ENCODE assay signal across 11 cellular contexts in genomic region chr1:208475951-208476824, GRCh38.
DNase-seq lines count a peak whose midpoint lies in the region; ATAC-seq and TF ChIP-seq lines count a peak whose summit lies in the region.
"Had no signal": no experiment of that assay in that cellular context is flagged by ENCODE, and none has a peak within 500 bp of the region (broad histone marks: within the 10 kb centered on the region; RNA-seq: fewer than 3 reads in every experiment).

No MANE protein-coding gene starts in this region.

- H3K4me3 ChIP-seq in sigmoid colon: no peak overlapping the region
- H3K4me3 ChIP-seq: GM12878 had no signal

- H3K27me3 Mint-ChIP-seq in HFFc6 (ENCODE audit: insufficient read depth): peaks cover 8% of the 10 kb centered on the region

- DNase-seq in HFFc6: no peak
- DNase-seq in amniotic epithelial cell (ENCODE audit: low read depth): peak; percentile 21
- peak; percentile 67 for DNase-seq in iPS-NIHi11 (ENCODE audit: low spot score)
- peak; percentile 67 for DNase-seq in sigmoid colon
- DNase-seq in activated CD4-positive, alpha-beta T cell treated with anti-CD3 and anti-CD28 coated beads for 1 hour: no peak

- no peak overlapping the region for H3K4me3 Mint-ChIP-seq in HFFc6
- H3K4me3 Mint-ChIP-seq: stimulated activated naive CD8-positive, alpha-beta T cell treated with anti-CD3 and anti-CD28 coated beads, Interleukin-15, Interleukin-2, amounts not matched to agents 100 ng/mL and 50 ng/mL, for 24 hours; T-helper 2 cell treated with Interferon-gamma antibody and Interleukin-4, amounts not matched to agents 5 μg/mL and 100 μg/mL, for 36 hours had no signal

- H3K27ac Mint-ChIP-seq in HFFc6: no peak overlapping the region
- H3K27ac Mint-ChIP-seq: stimulated activated naive CD8-positive, alpha-beta T cell treated with anti-CD3 and anti-CD28 coated beads, Interleukin-15, Interleukin-2, amounts not matched to agents 100 ng/mL and 50 ng/mL, for 24 hours; T-helper 2 cell treated with Interferon-gamma antibody and Interleukin-4, amounts not matched to agents 5 μg/mL and 100 μg/mL, for 36 hours had no signal

- no peaks in the 10 kb centered on the region; the same call in 1 of the 2 replicates for H3K4me1 Mint-ChIP-seq in HFFc6 (ENCODE audit: low read depth)

- H3K4me1 ChIP-seq in sigmoid colon: peaks cover 0 to 12% (median 4%) of the 10 kb centered on the region in 4 donors

- peak overlapping the region in 3 of 4 donors; percentile 25 to 51 (median 40) for H3K27ac ChIP-seq in sigmoid colon

- H3K27me3 ChIP-seq in sigmoid colon: no peaks in the 10 kb centered on the region

- H3K36me3 ChIP-seq in sigmoid colon: no peaks in the 10 kb centered on the region

- no peaks in the 10 kb centered on the region for H3K9me3 ChIP-seq in sigmoid colon

- intact Hi-C loops in sigmoid colon (cut with DNase I): no loop called here

- H3K36me3 Mint-ChIP-seq in HFFc6 (ENCODE audit: low read depth): no peaks in the 10 kb centered on the region

- ATAC-seq in HG02970 (IDR thresholded peaks at IDR 0.05; ENCODE audit: low FRiP score, unreplicated experiment) (no peak), GM21423 (IDR thresholded peaks at IDR 0.05; ENCODE audit: unreplicated experiment) (no peak), GM19452 (IDR thresholded peaks at IDR 0.05; ENCODE audit: unreplicated experiment) (no peak)
- ATAC-seq: GM12878 had no signal

- no peak for TF ChIP-seq POLR2A in sigmoid colon (IDR thresholded peaks at IDR 0.05)

- 74 to 77% methylated on average over 5 of the region's 5 CpGs for WGBS in sigmoid colon, 2 donors

- TF ChIP-seq CTCF in HFFc6 (IDR thresholded peaks at IDR 0.05) (peak; percentile 53; the same call in 1 of the 2 replicates), sigmoid colon (IDR thresholded peaks at IDR 0.05) (no peak)

- no peak for TF ChIP-seq EP300 in sigmoid colon (IDR thresholded peaks at IDR 0.05)

- H3K9me3 Mint-ChIP-seq in HFFc6: no peaks in the 10 kb centered on the region; the same call in 1 of the 2 replicates
- H3K9me3 Mint-ChIP-seq: stimulated activated naive CD8-positive, alpha-beta T cell treated with anti-CD3 and anti-CD28 coated beads, Interleukin-15, Interleukin-2, amounts not matched to agents 100 ng/mL and 50 ng/mL, for 24 hours; T-helper 2 cell treated with Interferon-gamma antibody and Interleukin-4, amounts not matched to agents 5 μg/mL and 100 μg/mL, for 36 hours had no signal

Comparison
In these comparisons a context has a peak if more than half of its experiments do, and no peak if none do; other contexts are left out.
1. DNase-seq: peak in amniotic epithelial cell (single experiment), iPS-NIHi11 (single experiment) and sigmoid colon (single experiment); none in HFFc6 (single experiment) and activated CD4-positive, alpha-beta T cell treated with anti-CD3 and anti-CD28 coated beads for 1 hour (single experiment).